ENCODE assay signal across 1 cellular context in the genomic region with DNA sequence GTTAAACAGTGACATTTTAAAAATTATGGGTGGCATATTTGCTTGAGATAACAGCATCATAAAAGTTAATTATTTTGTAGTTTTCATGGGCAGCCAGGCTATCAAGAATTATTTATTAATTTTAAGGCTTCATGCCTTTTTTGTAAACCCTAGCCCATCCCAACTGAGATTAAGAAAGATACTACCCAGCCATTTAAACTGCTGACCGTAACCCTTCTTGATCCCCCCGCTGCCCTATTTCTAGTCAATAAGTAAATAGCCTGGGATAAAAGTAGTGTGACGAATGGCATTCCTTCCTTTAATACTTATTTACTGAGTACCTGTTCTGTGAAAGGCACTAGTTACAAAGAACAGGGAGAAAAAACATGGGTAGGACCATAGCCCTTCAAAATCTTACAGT.
TF ChIP-seq lines count a peak whose summit lies in the region.

No MANE protein-coding gene starts in this region.

TF ChIP-seq in WTC11, 78 proteins besides CTCF, POLR2A, EP300 and RAD21 (continued from another document):
- TF ChIP-seq, protein P1, sequence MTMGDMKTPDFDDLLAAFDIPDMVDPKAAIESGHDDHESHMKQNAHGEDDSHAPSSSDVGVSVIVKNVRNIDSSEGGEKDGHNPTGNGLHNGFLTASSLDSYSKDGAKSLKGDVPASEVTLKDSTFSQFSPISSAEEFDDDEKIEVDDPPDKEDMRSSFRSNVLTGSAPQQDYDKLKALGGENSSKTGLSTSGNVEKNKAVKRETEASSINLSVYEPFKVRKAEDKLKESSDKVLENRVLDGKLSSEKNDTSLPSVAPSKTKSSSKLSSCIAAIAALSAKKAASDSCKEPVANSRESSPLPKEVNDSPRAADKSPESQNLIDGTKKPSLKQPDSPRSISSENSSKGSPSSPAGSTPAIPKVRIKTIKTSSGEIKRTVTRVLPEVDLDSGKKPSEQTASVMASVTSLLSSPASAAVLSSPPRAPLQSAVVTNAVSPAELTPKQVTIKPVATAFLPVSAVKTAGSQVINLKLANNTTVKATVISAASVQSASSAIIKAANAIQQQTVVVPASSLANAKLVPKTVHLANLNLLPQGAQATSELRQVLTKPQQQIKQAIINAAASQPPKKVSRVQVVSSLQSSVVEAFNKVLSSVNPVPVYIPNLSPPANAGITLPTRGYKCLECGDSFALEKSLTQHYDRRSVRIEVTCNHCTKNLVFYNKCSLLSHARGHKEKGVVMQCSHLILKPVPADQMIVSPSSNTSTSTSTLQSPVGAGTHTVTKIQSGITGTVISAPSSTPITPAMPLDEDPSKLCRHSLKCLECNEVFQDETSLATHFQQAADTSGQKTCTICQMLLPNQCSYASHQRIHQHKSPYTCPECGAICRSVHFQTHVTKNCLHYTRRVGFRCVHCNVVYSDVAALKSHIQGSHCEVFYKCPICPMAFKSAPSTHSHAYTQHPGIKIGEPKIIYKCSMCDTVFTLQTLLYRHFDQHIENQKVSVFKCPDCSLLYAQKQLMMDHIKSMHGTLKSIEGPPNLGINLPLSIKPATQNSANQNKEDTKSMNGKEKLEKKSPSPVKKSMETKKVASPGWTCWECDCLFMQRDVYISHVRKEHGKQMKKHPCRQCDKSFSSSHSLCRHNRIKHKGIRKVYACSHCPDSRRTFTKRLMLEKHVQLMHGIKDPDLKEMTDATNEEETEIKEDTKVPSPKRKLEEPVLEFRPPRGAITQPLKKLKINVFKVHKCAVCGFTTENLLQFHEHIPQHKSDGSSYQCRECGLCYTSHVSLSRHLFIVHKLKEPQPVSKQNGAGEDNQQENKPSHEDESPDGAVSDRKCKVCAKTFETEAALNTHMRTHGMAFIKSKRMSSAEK (CRISPR knock-in tag; IDR thresholded peaks at IDR 0.05; ENCODE audit: borderline replicate concordance) = no peak
- no peak for TF ChIP-seq CREM (CRISPR knock-in tag; IDR thresholded peaks at IDR 0.05)
- TF ChIP-seq, protein P2, sequence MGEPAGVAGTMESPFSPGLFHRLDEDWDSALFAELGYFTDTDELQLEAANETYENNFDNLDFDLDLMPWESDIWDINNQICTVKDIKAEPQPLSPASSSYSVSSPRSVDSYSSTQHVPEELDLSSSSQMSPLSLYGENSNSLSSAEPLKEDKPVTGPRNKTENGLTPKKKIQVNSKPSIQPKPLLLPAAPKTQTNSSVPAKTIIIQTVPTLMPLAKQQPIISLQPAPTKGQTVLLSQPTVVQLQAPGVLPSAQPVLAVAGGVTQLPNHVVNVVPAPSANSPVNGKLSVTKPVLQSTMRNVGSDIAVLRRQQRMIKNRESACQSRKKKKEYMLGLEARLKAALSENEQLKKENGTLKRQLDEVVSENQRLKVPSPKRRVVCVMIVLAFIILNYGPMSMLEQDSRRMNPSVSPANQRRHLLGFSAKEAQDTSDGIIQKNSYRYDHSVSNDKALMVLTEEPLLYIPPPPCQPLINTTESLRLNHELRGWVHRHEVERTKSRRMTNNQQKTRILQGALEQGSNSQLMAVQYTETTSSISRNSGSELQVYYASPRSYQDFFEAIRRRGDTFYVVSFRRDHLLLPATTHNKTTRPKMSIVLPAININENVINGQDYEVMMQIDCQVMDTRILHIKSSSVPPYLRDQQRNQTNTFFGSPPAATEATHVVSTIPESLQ (CRISPR knock-in tag; IDR thresholded peaks at IDR 0.05) = no peak
